Comparison of ENCODE assay signal across 11 cellular contexts in the genomic region with DNA sequence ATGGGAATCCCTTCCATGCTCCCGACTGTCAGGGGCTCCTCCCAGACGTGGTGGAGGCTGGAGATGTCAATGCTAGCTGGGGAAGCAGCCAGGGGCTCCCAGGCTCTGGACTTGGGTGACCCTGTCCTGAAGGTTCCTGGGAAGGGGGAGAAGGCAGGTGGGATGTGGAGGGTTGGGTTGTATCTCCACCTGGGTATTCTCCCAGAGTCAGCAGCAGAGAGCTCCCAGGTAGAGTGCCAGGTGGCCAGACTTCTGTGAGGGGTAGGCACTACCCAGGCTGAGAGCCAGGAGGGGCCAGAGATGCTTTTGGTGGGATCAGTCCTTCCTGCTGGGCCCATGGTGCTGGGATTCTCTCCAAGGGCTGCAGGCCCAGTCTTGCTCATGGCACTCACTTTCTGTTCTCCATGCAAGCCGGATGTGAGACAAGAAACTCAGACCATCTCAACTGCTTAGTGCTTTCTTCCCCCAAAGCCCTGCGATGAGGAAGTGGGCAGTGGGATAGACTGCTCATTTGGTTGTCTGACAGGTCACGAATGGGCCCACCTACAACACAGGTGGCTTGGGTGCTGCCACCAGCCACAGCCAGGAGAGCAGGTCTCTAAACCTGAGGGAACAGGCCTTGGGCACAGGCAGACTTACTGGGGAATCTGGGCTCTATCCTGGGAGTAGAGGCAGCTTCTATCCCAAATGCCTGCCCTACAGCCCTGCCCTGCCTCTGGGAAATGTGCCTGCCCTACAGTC. TPM values are rescaled to one million over a fixed set of nuclear protein-coding genes. Genes with fewer than 3 reads are reported as not detected.
DNase-seq lines count a peak whose midpoint lies in the region; ATAC-seq lines count a peak whose summit lies in the region.
"Had no signal": no experiment of that assay in that cellular context is flagged by ENCODE, and none has a peak within 500 bp of the region (broad histone marks: within the 10 kb centered on the region; RNA-seq: fewer than 3 reads in every experiment).

No MANE protein-coding gene starts in this region.

- ATAC-seq in GM18517 (IDR thresholded peaks at IDR 0.05; ENCODE audit: unreplicated experiment) (peak; percentile 83), GM21529 (IDR thresholded peaks at IDR 0.05; ENCODE audit: unreplicated experiment) (peak; percentile 88), left colon (peak; percentile 3)
- ATAC-seq: gastrocnemius medialis had no signal

- DNase-seq in HPDE6-E6E7 (ENCODE audit: extremely low spot score) = peak; percentile 33
- peak in 1 of 2 donors; percentile 18 for DNase-seq in left colon
- no peak for DNase-seq in AG08395 (ENCODE audit: low spot score)
- no peak for DNase-seq in COLO668 (lab: John Stamatoyannopoulos, UW; ENCODE audit: unreplicated experiment)
- DNase-seq in NCI-H1694 (lab: John Stamatoyannopoulos, UW) = no peak
- DNase-seq in LoVo (ENCODE audit: low spot score) = no peak
- DNase-seq: gastrocnemius medialis, GOT3, NCI-H748 treated with DMSO at 0.1 percent for 48 hours had no signal

- intact Hi-C loops in left colon (cut with DNase I, micrococcal nuclease) = no loop called here

RNA-seq across cellular contexts. Expression of a gene that starts 52.5 kb away (rescaled TPM):
- under 1 TPM; 0.61 to 0.76 TPM for total RNA-seq in left colon

Comparison
In these comparisons a context has a peak if more than half of its experiments do, and no peak if none do; other contexts are left out.
1. ATAC-seq: peak in every context shown above with its lines; median percentile 88 in GM21529; 83 in GM18517; 3 in left colon.